Comparison of ENCODE assay signal across 8 cellular contexts in genomic region chr2:105873721-105874120, GRCh38.
DNase-seq lines count a peak whose midpoint lies in the region; ATAC-seq, FAIRE-seq and TF ChIP-seq lines count a peak whose summit lies in the region.

No MANE protein-coding gene starts in this region.

- H3K9me3 ChIP-seq in A549 (peaks cover 4% of the 10 kb centered on the region; the same call in 2 of the 3 replicates), fibroblast of lung (ENCODE audit: control insufficient read depth, insufficient read depth, low read depth, low read length) (no peaks in the 10 kb centered on the region)

- ATAC-seq in A549: peak in 1 of 2 experiments; percentile 70; a peak in 3 of 6 replicates
- peak; percentile 91 for ATAC-seq in GM19025 (IDR thresholded peaks at IDR 0.05; ENCODE audit: low read depth, unreplicated experiment)
- ATAC-seq in HG03097 (IDR thresholded peaks at IDR 0.05; ENCODE audit: low FRiP score, unreplicated experiment): peak; percentile 76
- ATAC-seq in activated CD4-positive, CD25-positive, alpha-beta regulatory T cell treated with anti-CD3 and anti-CD28 coated beads, Interleukin-2, amount 50 U/mL, for 24 hours: peak; percentile 81 to 89

- H3K9ac ChIP-seq in fibroblast of lung (ENCODE audit: insufficient read depth, low read length): no peak overlapping the region

- 49% methylated on average over 8 of the region's 8 CpGs for WGBS in A549 (ENCODE audit: missing lambda C conversion rate)

- TF ChIP-seq CTCF in A549 (IDR thresholded peaks at IDR 0.05) (no peak), fibroblast of lung (conservative IDR thresholded peaks at IDR 0.05 in 1 of 2, IDR thresholded peaks at IDR 0.05 in 1 of 2; ENCODE audit: low read depth in 1 of 2, low read length in 2 of 2) (no peak)

- peak; percentile 10 to 40 for DNase-seq in A549 (ENCODE audit: low read depth in 1 of 2, low spot score in 1 of 2)
- DNase-seq in fibroblast of lung (ENCODE audit: low read depth in 2 of 2): peak; percentile 75 to 88
- peak; percentile 60 for DNase-seq in stimulated activated CD4-positive, alpha-beta T cell treated with anti-CD3 and anti-CD28 coated beads, Interleukin-4, amount 100 ng/mL, for 1 hour
- no peak for DNase-seq in NCI-H2196 (lab: John Stamatoyannopoulos, UW; ENCODE audit: unreplicated experiment)
- DNase-seq in NCI-H2171 (lab: John Stamatoyannopoulos, UW): no peak

- POLR2A ChIA-PET in A549 (lab: Yijun Ruan, JAX): no interaction called here

- FAIRE-seq in A549 (lab: Jason Lieb, UNC): no peak

- CTCF ChIA-PET in A549 (lab: Yijun Ruan, JAX): no interaction called here

- H3K79me2 ChIP-seq in fibroblast of lung (ENCODE audit: control insufficient read depth, insufficient read depth, low read length): peaks cover 2% of the 10 kb centered on the region

- H3K4me2 ChIP-seq in A549 (peak overlapping the region; percentile 45), fibroblast of lung (ENCODE audit: extremely low read depth, insufficient read depth, low read length) (no peak overlapping the region)

- no peak for TF ChIP-seq RAD21 in A549 (conservative IDR thresholded peaks at IDR 0.05 in 1 of 2, IDR thresholded peaks at IDR 0.05 in 1 of 2)

- no peak for TF ChIP-seq POLR2A in A549 (IDR thresholded peaks at IDR 0.05; ENCODE audit: low read length)

- no peak overlapping the region for H2AFZ ChIP-seq in fibroblast of lung (ENCODE audit: low read length)

- H3K4me1 ChIP-seq in A549: peaks cover 8% of the 10 kb centered on the region
- peaks cover 3% of the 10 kb centered on the region for H3K4me1 ChIP-seq in fibroblast of lung (ENCODE audit: control insufficient read depth, extremely low read depth, insufficient read depth, low read length)

- H3K4me3 ChIP-seq in A549 (no peak overlapping the region), fibroblast of lung (replicated peaks in 1 of 4; ENCODE audit: control extremely low read depth in 1 of 4, insufficient read depth in 1 of 4, low read depth in 3 of 4, low read length in 4 of 4) (no peak overlapping the region)

- no peaks in the 10 kb centered on the region for H4K20me1 ChIP-seq in fibroblast of lung (ENCODE audit: control insufficient read depth, extremely low read depth, insufficient read depth, low read length)

- TF ChIP-seq EP300 in A549 (IDR thresholded peaks at IDR 0.05): no peak

- H3K36me3 ChIP-seq in fibroblast of lung (ENCODE audit: control insufficient read depth, insufficient read depth, low read length): no peaks in the 10 kb centered on the region

- H3K27me3 ChIP-seq in fibroblast of lung (ENCODE audit: control insufficient read depth, insufficient read depth, low read length): no peaks in the 10 kb centered on the region

- H3K27ac ChIP-seq in A549 (no peak overlapping the region), fibroblast of lung (ENCODE audit: insufficient read depth, low read length) (no peak overlapping the region)

TF ChIP-seq in A549, 52 proteins besides CTCF, POLR2A, EP300 and RAD21:
- TF ChIP-seq FOSL2 (IDR thresholded peaks at IDR 0.05) (no peak), FOSL2 (CRISPR knock-in tag; IDR thresholded peaks at IDR 0.05) (no peak), PHF8 (IDR thresholded peaks at IDR 0.05; ENCODE audit: borderline replicate concordance, low read depth) (no peak), NFE2L2 (conservative IDR thresholded peaks at IDR 0.05; ENCODE audit: low read length) (no peak), NR3C1 (IDR thresholded peaks at IDR 0.05) (no peak)

Comparison
In these comparisons a context has a peak if more than half of its experiments do, and no peak if none do; other contexts are left out.
1. DNase-seq: peak in A549 (2 of 2), fibroblast of lung (2 of 2) and stimulated activated CD4-positive, alpha-beta T cell treated with anti-CD3 and anti-CD28 coated beads, Interleukin-4, amount 100 ng/mL, for 1 hour (single experiment); none in NCI-H2196 (single experiment) and NCI-H2171 (single experiment).